In genomic region chr3:77530870-77531269, GRCh38 we compare ENCODE assay signal across 15 cellular contexts.
DNase-seq lines count a peak whose midpoint lies in the region; ATAC-seq and TF ChIP-seq lines count a peak whose summit lies in the region.
"Had no signal": no experiment of that assay in that cellular context is flagged by ENCODE, and none has a peak within 500 bp of the region (broad histone marks: within the 10 kb centered on the region; RNA-seq: fewer than 3 reads in every experiment).

No MANE protein-coding gene starts in this region.

- H3K79me2 ChIP-seq in PC-3 (ENCODE audit: low read length) = no peaks in the 10 kb centered on the region

- no peaks in the 10 kb centered on the region for H3K27me3 ChIP-seq in left ventricle myocardium inferior (ENCODE audit: low read depth)
- H3K27me3 ChIP-seq in right atrium auricular region = no peaks in the 10 kb centered on the region
- H3K27me3 ChIP-seq in PC-3 (ENCODE audit: low read length) = no peaks in the 10 kb centered on the region

- intact Hi-C loops in left ventricle myocardium inferior (cut with micrococcal nuclease) (no loop called here), PC-3 (cut with micrococcal nuclease) (no loop called here)

- CTCF ChIA-PET in PC-3 (lab: Charles Lee) = no interaction called here
- CTCF ChIA-PET in HEK293T (lab: Yijun Ruan, JAX) = no interaction called here

- no peak overlapping the region for H3K4me2 ChIP-seq in PC-3 (ENCODE audit: low read length)
- H3K4me2 ChIP-seq: A549 had no signal

- H3K4me1 ChIP-seq in left ventricle myocardium inferior = no peaks in the 10 kb centered on the region
- H3K4me1 ChIP-seq in right atrium auricular region = no peaks in the 10 kb centered on the region
- no peaks in the 10 kb centered on the region for H3K4me1 ChIP-seq in PC-3 (ENCODE audit: insufficient read depth, low read length)
- H3K4me1 ChIP-seq: A549, Caco-2, prostate gland had no signal

- no peak overlapping the region for H3K4me3 ChIP-seq in left ventricle myocardium inferior
- no peak overlapping the region for H3K4me3 ChIP-seq in right atrium auricular region
- H3K4me3 ChIP-seq in PC-3 (ENCODE audit: low read length) = no peak overlapping the region
- peak overlapping the region; percentile 17 to 32 for H3K4me3 ChIP-seq in foreskin fibroblast (ENCODE audit: low read depth in 1 of 2, low read length in 2 of 2)
- H3K4me3 ChIP-seq: A549, prostate gland had no signal

- no peak for ATAC-seq in PC-3
- ATAC-seq: A549, left colon had no signal

- no peaks in the 10 kb centered on the region for H3K36me3 ChIP-seq in left ventricle myocardium inferior
- no peaks in the 10 kb centered on the region for H3K36me3 ChIP-seq in right atrium auricular region
- H3K36me3 ChIP-seq in PC-3 (ENCODE audit: low read depth, low read length) = no peaks in the 10 kb centered on the region
- H3K36me3 ChIP-seq: prostate gland had no signal

- H3K27ac ChIP-seq in left ventricle myocardium inferior (replicated peaks) = peak overlapping the region; percentile 18
- H3K27ac ChIP-seq in right atrium auricular region = no peak overlapping the region
- H3K27ac ChIP-seq in PC-3 (ENCODE audit: low read length) = no peak overlapping the region
- H3K27ac ChIP-seq: A549, prostate gland had no signal

- H4K20me1 ChIP-seq in PC-3 (ENCODE audit: low read length) = no peaks in the 10 kb centered on the region

- H3K9ac ChIP-seq in PC-3 (ENCODE audit: low read length) = no peak overlapping the region

- no peaks in the 10 kb centered on the region for H3K9me2 ChIP-seq in PC-3 (replicated peaks; ENCODE audit: low read length)

- POLR2A ChIA-PET in PC-3 (lab: Charles Lee; ENCODE audit: unreplicated experiment) = no interaction called here
- POLR2A ChIA-PET in HEK293T (lab: Yijun Ruan, JAX) = no interaction called here

- TF ChIP-seq CTCF in left ventricle myocardium inferior (IDR thresholded peaks at IDR 0.05; ENCODE audit: borderline replicate concordance) (no peak), right atrium auricular region (IDR thresholded peaks at IDR 0.05) (no peak), PC-3 (conservative IDR thresholded peaks at IDR 0.05; ENCODE audit: low read depth, low read length) (no peak), foreskin fibroblast (IDR thresholded peaks at IDR 0.05; ENCODE audit: low read depth, low read length) (no peak)

- no peaks in the 10 kb centered on the region for H3F3A ChIP-seq in PC-3 (ENCODE audit: low read length, unreplicated experiment)

- DNase-seq in left ventricle myocardium inferior (no peak), right atrium auricular region (ENCODE audit: low spot score) (no peak), PC-3 (no peak), foreskin fibroblast (peak; percentile 78 to 90), HEK293T (ENCODE audit: extremely low spot score) (no peak), dermis blood vessel endothelial cell (no peak), medulla oblongata (ENCODE audit: extremely low spot score) (no peak), D341Med (ENCODE audit: low spot score) (no peak)
- DNase-seq: activated CD4-positive, alpha-beta memory T cell treated with anti-CD3 and anti-CD28 coated beads for 36 hours; Caco-2; hypothalamus; left colon; naive B cell had no signal

- H2AFZ ChIP-seq in PC-3 (ENCODE audit: low read length) = peak overlapping the region; percentile 24; the same call in 1 of the 2 replicates

- no TSS peak for BruUV-seq in PC-3 (replicated peaks; lab: Mats Ljungman, UMichigan)

- H3K9me3 ChIP-seq in left ventricle myocardium inferior (replicated peaks) (peaks cover 20% of the 10 kb centered on the region), right atrium auricular region (peaks cover 0 to 12% of the 10 kb centered on the region in 2 donors), PC-3 (ENCODE audit: low read length) (0 out of 2 replicates have a peak, but pooled peaks cover 5% of the 10 kb centered on the region)
- H3K9me3 ChIP-seq: A549, Caco-2, prostate gland had no signal

TF ChIP-seq in HEK293T, 16 proteins besides CTCF, POLR2A, EP300 and RAD21:
- TF ChIP-seq BHLHE40 (IDR thresholded peaks at IDR 0.05; ENCODE audit: borderline replicate concordance) (no peak), ARNT (IDR thresholded peaks at IDR 0.05) (no peak), SUZ12 (IDR thresholded peaks at IDR 0.05) (no peak), NFRKB (IDR thresholded peaks at IDR 0.05) (no peak), PKNOX1 (IDR thresholded peaks at IDR 0.05) (no peak), LEF1 (IDR thresholded peaks at IDR 0.05; ENCODE audit: borderline replicate concordance) (no peak), L3MBTL2 (conservative IDR thresholded peaks at IDR 0.05) (no peak), SP1 (IDR thresholded peaks at IDR 0.05) (no peak), ZNF384 (IDR thresholded peaks at IDR 0.05) (no peak), CTBP1 (IDR thresholded peaks at IDR 0.05; ENCODE audit: borderline replicate concordance) (no peak), FOXM1 (IDR thresholded peaks at IDR 0.05; ENCODE audit: borderline replicate concordance) (no peak), FOXK2 (IDR thresholded peaks at IDR 0.05) (no peak), ELF4 (IDR thresholded peaks at IDR 0.05) (no peak), HDGF (IDR thresholded peaks at IDR 0.05; ENCODE audit: borderline replicate concordance) (no peak), FOXA1 (IDR thresholded peaks at IDR 0.05) (no peak), TARDBP (IDR thresholded peaks at IDR 0.05) (no peak)

Comparison
In these comparisons a context has a peak if more than half of its experiments do, and no peak if none do; other contexts are left out.
1. DNase-seq: peak in foreskin fibroblast (2 of 2); none in left ventricle myocardium inferior (single experiment), right atrium auricular region (single experiment), PC-3 (single experiment), HEK293T (single experiment), dermis blood vessel endothelial cell (single experiment), medulla oblongata (single experiment) and D341Med (single experiment).
2. H3K4me3 ChIP-seq: peak in foreskin fibroblast (2 of 2); none in left ventricle myocardium inferior (single experiment), right atrium auricular region (0 of 2) and PC-3 (single experiment).